In genomic region chr3:17077614-17078013, GRCh38 we compare ENCODE assay signal across 19 cellular contexts.
A peak's percentile ranks its signal among the peaks of the same experiment; 100 is the strongest.
DNase-seq lines count a peak whose midpoint lies in the region; ATAC-seq and TF ChIP-seq lines count a peak whose summit lies in the region.
"Had no signal": no experiment of that assay in that cellular context is flagged by ENCODE, and none has a peak within 500 bp of the region (broad histone marks: within the 10 kb centered on the region; RNA-seq: fewer than 3 reads in every experiment).

No MANE protein-coding gene starts in this region.

- no peak for TF ChIP-seq EP300 in sigmoid colon (IDR thresholded peaks at IDR 0.05)

- peak overlapping the region; percentile 47 to 49 for H3K27ac ChIP-seq in ascending aorta
- no peak overlapping the region for H3K27ac ChIP-seq in sigmoid colon
- no peak overlapping the region for H3K27ac ChIP-seq in prostate gland
- H3K27ac ChIP-seq: hepatocyte, KMS-11, VCaP had no signal

- peak; percentile 88 for ATAC-seq in left ventricle myocardium superior
- ATAC-seq in GM19023 (IDR thresholded peaks at IDR 0.05; ENCODE audit: unreplicated experiment): no peak
- ATAC-seq: GM12878 had no signal

- H3K4me3 Mint-ChIP-seq in activated naive CD4-positive, alpha-beta T cell treated with anti-CD3 and anti-CD28 coated beads, Interleukin-2, amount 10 ng/mL, durations not matched to agents 7 days and 5 days: no peak overlapping the region
- H3K4me3 Mint-ChIP-seq: activated naive CD4-positive, alpha-beta T cell treated with anti-CD3 and anti-CD28 coated beads, Interleukin-2, amount 50 U/mL, for 24 hours had no signal

- 77 to 82% methylated on average over 5 of the region's 5 CpGs for WGBS in sigmoid colon, 2 donors
- WGBS in prostate gland: 72% methylated on average over 5 of the region's 5 CpGs

- DNase-seq in RPMI7951 (ENCODE audit: low read depth) (peak; percentile 14), ascending aorta (ENCODE audit: low spot score in 2 of 2) (no peak), left ventricle myocardium superior (peak; percentile 53), sigmoid colon (peak; percentile 67), prostate gland (ENCODE audit: low spot score) (no peak)
- DNase-seq in activated naive CD4-positive, alpha-beta T cell treated with anti-CD3 and anti-CD28 coated beads, Interleukin-2, amount 10 ng/mL, durations not matched to agents 7 days and 5 days: no peak
- DNase-seq: DMS53; mammary epithelial cell; NCI-H187 treated with DMSO at 0.1 percent for 48 hours; NCI-H226; NCI-H774; SIG-M5; stimulated activated CD4-positive, alpha-beta T cell treated with anti-CD3 and anti-CD28 coated beads, Interleukin-4, amount 100 ng/mL, for 24 hours had no signal

- H3K27me3 Mint-ChIP-seq in activated naive CD4-positive, alpha-beta T cell treated with anti-CD3 and anti-CD28 coated beads, Interleukin-2, amount 10 ng/mL, durations not matched to agents 7 days and 5 days: no peaks in the 10 kb centered on the region
- H3K27me3 Mint-ChIP-seq: activated naive CD4-positive, alpha-beta T cell treated with anti-CD3 and anti-CD28 coated beads, Interleukin-2, amount 50 U/mL, for 24 hours had no signal

- H3K4me1 ChIP-seq in ascending aorta: peaks cover 0 to 3% of the 10 kb centered on the region in 2 donors
- H3K4me1 ChIP-seq in sigmoid colon: no peaks in the 10 kb centered on the region
- H3K4me1 ChIP-seq in prostate gland (replicated peaks): no peaks in the 10 kb centered on the region

- H3K36me3 ChIP-seq in ascending aorta (no peaks in the 10 kb centered on the region), sigmoid colon (no peaks in the 10 kb centered on the region), prostate gland (no peaks in the 10 kb centered on the region)

- TF ChIP-seq POLR2A in sigmoid colon (IDR thresholded peaks at IDR 0.05): no peak
- no peak for TF ChIP-seq POLR2A in prostate gland (IDR thresholded peaks at IDR 0.05)

- H3K27me3 ChIP-seq in ascending aorta (no peaks in the 10 kb centered on the region), sigmoid colon (no peaks in the 10 kb centered on the region), prostate gland (replicated peaks; ENCODE audit: insufficient read depth) (no peaks in the 10 kb centered on the region)
- H3K27me3 ChIP-seq: hepatocyte had no signal

- intact Hi-C loops in ascending aorta (cut with DNase I): no loop called here
- intact Hi-C loops in left ventricle myocardium superior (cut with micrococcal nuclease): no loop called here
- intact Hi-C loops in sigmoid colon (cut with DNase I): no loop called here
- intact Hi-C loops in prostate gland (cut with DNase I): no loop called here

- no peak for TF ChIP-seq CTCF in ascending aorta (IDR thresholded peaks at IDR 0.05)
- no peak for TF ChIP-seq CTCF in sigmoid colon (IDR thresholded peaks at IDR 0.05)
- TF ChIP-seq CTCF in prostate gland (IDR thresholded peaks at IDR 0.05): no peak

- peaks cover 9% of the 10 kb centered on the region for H3K9me3 Mint-ChIP-seq in activated naive CD4-positive, alpha-beta T cell treated with anti-CD3 and anti-CD28 coated beads, Interleukin-2, amount 10 ng/mL, durations not matched to agents 7 days and 5 days
- H3K9me3 Mint-ChIP-seq: activated naive CD4-positive, alpha-beta T cell treated with anti-CD3 and anti-CD28 coated beads, Interleukin-2, amount 50 U/mL, for 24 hours had no signal

- H3K36me3 Mint-ChIP-seq in activated naive CD4-positive, alpha-beta T cell treated with anti-CD3 and anti-CD28 coated beads, Interleukin-2, amount 10 ng/mL, durations not matched to agents 7 days and 5 days: peaks cover 70% of the 10 kb centered on the region

- H3K9me3 ChIP-seq in ascending aorta (no peaks in the 10 kb centered on the region), sigmoid colon (no peaks in the 10 kb centered on the region), prostate gland (no peaks in the 10 kb centered on the region)

- peaks cover 76% of the 10 kb centered on the region for H3K4me1 Mint-ChIP-seq in activated naive CD4-positive, alpha-beta T cell treated with anti-CD3 and anti-CD28 coated beads, Interleukin-2, amount 10 ng/mL, durations not matched to agents 7 days and 5 days

- CTCF ChIA-PET in activated naive CD4-positive, alpha-beta T cell treated with anti-CD3 and anti-CD28 coated beads, Interleukin-2, amount 10 ng/mL, durations not matched to agents 7 days and 5 days (lab: Charles Lee): no interaction called here

- H3K27ac Mint-ChIP-seq in activated naive CD4-positive, alpha-beta T cell treated with anti-CD3 and anti-CD28 coated beads, Interleukin-2, amount 10 ng/mL, durations not matched to agents 7 days and 5 days: no peak overlapping the region

- H3K4me3 ChIP-seq in ascending aorta (no peak overlapping the region), sigmoid colon (no peak overlapping the region), prostate gland (no peak overlapping the region)
- H3K4me3 ChIP-seq: GM12878, hepatocyte had no signal

Comparison
In these comparisons a context has a peak if more than half of its experiments do, and no peak if none do; other contexts are left out.
1. DNase-seq: peak in RPMI7951 (single experiment), left ventricle myocardium superior (single experiment) and sigmoid colon (single experiment); none in ascending aorta (0 of 2), prostate gland (single experiment) and activated naive CD4-positive, alpha-beta T cell treated with anti-CD3 and anti-CD28 coated beads, Interleukin-2, amount 10 ng/mL, durations not matched to agents 7 days and 5 days (single experiment).
2. H3K27ac ChIP-seq: peak in ascending aorta (2 of 2); none in sigmoid colon (0 of 4) and prostate gland (0 of 2).